In the genomic region with DNA sequence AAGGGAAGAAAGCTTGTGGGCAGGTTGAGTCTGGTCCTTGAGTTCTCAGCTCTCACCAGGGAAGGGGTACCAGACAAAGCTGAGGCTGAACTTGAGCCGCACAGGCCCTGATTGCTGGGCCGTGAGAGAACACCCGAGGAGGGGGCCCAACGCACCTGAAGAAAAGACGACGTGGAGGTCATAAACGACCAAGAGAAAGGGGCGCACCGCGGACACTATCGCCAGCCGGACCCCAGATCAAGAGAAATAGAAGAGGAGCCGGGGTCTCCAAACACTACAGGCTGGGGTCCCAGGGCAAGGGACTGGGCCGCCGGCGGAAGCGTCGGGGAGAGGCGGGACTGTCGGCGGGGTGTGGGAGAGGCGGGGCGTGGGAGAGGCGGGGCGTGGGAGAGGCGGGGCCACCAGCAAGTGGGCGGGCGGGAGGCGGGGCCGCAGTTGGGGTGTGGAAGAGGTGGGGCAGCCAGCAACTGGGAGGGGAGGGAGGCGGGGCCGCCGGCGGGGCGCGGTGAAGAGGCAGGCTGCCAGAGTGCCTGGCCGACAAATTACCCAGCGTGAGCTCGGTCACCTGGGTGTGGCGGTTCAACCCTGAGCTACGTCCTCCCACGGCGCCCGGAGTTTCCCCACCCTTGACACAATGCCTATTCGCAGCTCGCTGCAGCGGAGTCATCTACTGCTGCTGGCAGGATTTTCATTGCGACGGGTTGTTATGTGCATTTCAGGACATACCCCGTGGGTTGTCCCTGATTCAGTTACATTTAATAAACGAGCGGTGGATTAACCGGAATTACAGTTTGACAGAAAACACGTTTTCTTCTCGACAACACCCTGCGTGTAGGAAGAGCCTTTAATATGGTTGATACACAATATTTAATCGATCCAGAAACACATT, we compare ENCODE assay signal across 1 cellular context.
A peak's percentile ranks its signal among the peaks of the same experiment; 100 is the strongest.
TF ChIP-seq lines count a peak whose summit lies in the region.

No MANE protein-coding gene starts in this region.

TF ChIP-seq in GM12878, 131 proteins besides CTCF, POLR2A, EP300 and RAD21 (continued from another document and continues in another):
- TF ChIP-seq FOS (IDR thresholded peaks at IDR 0.05; ENCODE audit: borderline replicate concordance, extremely low read depth, insufficient read length) = no peak
- TF ChIP-seq YBX1 (IDR thresholded peaks at IDR 0.05) = no peak
- TF ChIP-seq, protein P1, sequence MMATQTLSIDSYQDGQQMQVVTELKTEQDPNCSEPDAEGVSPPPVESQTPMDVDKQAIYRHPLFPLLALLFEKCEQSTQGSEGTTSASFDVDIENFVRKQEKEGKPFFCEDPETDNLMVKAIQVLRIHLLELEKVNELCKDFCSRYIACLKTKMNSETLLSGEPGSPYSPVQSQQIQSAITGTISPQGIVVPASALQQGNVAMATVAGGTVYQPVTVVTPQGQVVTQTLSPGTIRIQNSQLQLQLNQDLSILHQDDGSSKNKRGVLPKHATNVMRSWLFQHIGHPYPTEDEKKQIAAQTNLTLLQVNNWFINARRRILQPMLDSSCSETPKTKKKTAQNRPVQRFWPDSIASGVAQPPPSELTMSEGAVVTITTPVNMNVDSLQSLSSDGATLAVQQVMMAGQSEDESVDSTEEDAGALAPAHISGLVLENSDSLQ (IDR thresholded peaks at IDR 0.05) = peak; percentile 35; the same call in 1 of the 2 replicates
- TF ChIP-seq ZZZ3 (IDR thresholded peaks at IDR 0.05; ENCODE audit: control insufficient read depth, insufficient read length, low read depth) = no peak
- TF ChIP-seq MYB (IDR thresholded peaks at IDR 0.05; ENCODE audit: borderline replicate concordance, low read depth, low read length) = no peak
- TF ChIP-seq SUZ12 (IDR thresholded peaks at IDR 0.05; ENCODE audit: unreplicated experiment) = no peak
- TF ChIP-seq, protein P2, sequence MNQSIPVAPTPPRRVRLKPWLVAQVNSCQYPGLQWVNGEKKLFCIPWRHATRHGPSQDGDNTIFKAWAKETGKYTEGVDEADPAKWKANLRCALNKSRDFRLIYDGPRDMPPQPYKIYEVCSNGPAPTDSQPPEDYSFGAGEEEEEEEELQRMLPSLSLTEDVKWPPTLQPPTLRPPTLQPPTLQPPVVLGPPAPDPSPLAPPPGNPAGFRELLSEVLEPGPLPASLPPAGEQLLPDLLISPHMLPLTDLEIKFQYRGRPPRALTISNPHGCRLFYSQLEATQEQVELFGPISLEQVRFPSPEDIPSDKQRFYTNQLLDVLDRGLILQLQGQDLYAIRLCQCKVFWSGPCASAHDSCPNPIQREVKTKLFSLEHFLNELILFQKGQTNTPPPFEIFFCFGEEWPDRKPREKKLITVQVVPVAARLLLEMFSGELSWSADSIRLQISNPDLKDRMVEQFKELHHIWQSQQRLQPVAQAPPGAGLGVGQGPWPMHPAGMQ (IDR thresholded peaks at IDR 0.05; ENCODE audit: borderline replicate concordance) = no peak
- TF ChIP-seq, protein P3, sequence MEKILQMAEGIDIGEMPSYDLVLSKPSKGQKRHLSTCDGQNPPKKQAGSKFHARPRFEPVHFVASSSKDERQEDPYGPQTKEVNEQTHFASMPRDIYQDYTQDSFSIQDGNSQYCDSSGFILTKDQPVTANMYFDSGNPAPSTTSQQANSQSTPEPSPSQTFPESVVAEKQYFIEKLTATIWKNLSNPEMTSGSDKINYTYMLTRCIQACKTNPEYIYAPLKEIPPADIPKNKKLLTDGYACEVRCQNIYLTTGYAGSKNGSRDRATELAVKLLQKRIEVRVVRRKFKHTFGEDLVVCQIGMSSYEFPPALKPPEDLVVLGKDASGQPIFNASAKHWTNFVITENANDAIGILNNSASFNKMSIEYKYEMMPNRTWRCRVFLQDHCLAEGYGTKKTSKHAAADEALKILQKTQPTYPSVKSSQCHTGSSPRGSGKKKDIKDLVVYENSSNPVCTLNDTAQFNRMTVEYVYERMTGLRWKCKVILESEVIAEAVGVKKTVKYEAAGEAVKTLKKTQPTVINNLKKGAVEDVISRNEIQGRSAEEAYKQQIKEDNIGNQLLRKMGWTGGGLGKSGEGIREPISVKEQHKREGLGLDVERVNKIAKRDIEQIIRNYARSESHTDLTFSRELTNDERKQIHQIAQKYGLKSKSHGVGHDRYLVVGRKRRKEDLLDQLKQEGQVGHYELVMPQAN (conservative IDR thresholded peaks at IDR 0.05) = peak; percentile 71
- no peak for TF ChIP-seq MYC (IDR thresholded peaks at IDR 0.05; ENCODE audit: insufficient read depth, insufficient read length, insufficient replicate concordance, low read length, severe bottlenecking)
- TF ChIP-seq WRNIP1 (IDR thresholded peaks at IDR 0.05; ENCODE audit: borderline replicate concordance, low read depth, low read length) = no peak
- peak; percentile 38 to 45; a peak in 1 of 4 replicates for TF ChIP-seq IKZF2 (IDR thresholded peaks at IDR 0.05)
- peak; percentile 86 for TF ChIP-seq SMAD1 (IDR thresholded peaks at IDR 0.05; ENCODE audit: low read depth, partially characterized antibody)
- no peak for TF ChIP-seq ETV6 (conservative IDR thresholded peaks at IDR 0.05 in 1 of 2, IDR thresholded peaks at IDR 0.05 in 1 of 2; ENCODE audit: borderline replicate concordance in 1 of 2, low read depth in 1 of 2)
- TF ChIP-seq MEF2A (IDR thresholded peaks at IDR 0.05; ENCODE audit: insufficient read depth, low read depth, low read length) = no peak
- TF ChIP-seq, protein P4, sequence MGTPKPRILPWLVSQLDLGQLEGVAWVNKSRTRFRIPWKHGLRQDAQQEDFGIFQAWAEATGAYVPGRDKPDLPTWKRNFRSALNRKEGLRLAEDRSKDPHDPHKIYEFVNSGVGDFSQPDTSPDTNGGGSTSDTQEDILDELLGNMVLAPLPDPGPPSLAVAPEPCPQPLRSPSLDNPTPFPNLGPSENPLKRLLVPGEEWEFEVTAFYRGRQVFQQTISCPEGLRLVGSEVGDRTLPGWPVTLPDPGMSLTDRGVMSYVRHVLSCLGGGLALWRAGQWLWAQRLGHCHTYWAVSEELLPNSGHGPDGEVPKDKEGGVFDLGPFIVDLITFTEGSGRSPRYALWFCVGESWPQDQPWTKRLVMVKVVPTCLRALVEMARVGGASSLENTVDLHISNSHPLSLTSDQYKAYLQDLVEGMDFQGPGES (IDR thresholded peaks at IDR 0.05) = no peak
- no peak for TF ChIP-seq ZSCAN29 (IDR thresholded peaks at IDR 0.05)
- TF ChIP-seq RAD51 (IDR thresholded peaks at IDR 0.05) = peak; percentile 57; the same call in 1 of the 2 replicates
- no peak for TF ChIP-seq RCOR1 (conservative IDR thresholded peaks at IDR 0.05; ENCODE audit: low read depth, low read length)
- no peak for TF ChIP-seq ZNF622 (IDR thresholded peaks at IDR 0.05)
- no peak for TF ChIP-seq HDAC2 (IDR thresholded peaks at IDR 0.05)
- TF ChIP-seq, protein P5, sequence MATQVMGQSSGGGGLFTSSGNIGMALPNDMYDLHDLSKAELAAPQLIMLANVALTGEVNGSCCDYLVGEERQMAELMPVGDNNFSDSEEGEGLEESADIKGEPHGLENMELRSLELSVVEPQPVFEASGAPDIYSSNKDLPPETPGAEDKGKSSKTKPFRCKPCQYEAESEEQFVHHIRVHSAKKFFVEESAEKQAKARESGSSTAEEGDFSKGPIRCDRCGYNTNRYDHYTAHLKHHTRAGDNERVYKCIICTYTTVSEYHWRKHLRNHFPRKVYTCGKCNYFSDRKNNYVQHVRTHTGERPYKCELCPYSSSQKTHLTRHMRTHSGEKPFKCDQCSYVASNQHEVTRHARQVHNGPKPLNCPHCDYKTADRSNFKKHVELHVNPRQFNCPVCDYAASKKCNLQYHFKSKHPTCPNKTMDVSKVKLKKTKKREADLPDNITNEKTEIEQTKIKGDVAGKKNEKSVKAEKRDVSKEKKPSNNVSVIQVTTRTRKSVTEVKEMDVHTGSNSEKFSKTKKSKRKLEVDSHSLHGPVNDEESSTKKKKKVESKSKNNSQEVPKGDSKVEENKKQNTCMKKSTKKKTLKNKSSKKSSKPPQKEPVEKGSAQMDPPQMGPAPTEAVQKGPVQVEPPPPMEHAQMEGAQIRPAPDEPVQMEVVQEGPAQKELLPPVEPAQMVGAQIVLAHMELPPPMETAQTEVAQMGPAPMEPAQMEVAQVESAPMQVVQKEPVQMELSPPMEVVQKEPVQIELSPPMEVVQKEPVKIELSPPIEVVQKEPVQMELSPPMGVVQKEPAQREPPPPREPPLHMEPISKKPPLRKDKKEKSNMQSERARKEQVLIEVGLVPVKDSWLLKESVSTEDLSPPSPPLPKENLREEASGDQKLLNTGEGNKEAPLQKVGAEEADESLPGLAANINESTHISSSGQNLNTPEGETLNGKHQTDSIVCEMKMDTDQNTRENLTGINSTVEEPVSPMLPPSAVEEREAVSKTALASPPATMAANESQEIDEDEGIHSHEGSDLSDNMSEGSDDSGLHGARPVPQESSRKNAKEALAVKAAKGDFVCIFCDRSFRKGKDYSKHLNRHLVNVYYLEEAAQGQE (IDR thresholded peaks at IDR 0.05; ENCODE audit: low read depth, low read length) = 0 out of 2 replicates have a peak, but pooled peaks have one; percentile 30
- TF ChIP-seq, protein P6, sequence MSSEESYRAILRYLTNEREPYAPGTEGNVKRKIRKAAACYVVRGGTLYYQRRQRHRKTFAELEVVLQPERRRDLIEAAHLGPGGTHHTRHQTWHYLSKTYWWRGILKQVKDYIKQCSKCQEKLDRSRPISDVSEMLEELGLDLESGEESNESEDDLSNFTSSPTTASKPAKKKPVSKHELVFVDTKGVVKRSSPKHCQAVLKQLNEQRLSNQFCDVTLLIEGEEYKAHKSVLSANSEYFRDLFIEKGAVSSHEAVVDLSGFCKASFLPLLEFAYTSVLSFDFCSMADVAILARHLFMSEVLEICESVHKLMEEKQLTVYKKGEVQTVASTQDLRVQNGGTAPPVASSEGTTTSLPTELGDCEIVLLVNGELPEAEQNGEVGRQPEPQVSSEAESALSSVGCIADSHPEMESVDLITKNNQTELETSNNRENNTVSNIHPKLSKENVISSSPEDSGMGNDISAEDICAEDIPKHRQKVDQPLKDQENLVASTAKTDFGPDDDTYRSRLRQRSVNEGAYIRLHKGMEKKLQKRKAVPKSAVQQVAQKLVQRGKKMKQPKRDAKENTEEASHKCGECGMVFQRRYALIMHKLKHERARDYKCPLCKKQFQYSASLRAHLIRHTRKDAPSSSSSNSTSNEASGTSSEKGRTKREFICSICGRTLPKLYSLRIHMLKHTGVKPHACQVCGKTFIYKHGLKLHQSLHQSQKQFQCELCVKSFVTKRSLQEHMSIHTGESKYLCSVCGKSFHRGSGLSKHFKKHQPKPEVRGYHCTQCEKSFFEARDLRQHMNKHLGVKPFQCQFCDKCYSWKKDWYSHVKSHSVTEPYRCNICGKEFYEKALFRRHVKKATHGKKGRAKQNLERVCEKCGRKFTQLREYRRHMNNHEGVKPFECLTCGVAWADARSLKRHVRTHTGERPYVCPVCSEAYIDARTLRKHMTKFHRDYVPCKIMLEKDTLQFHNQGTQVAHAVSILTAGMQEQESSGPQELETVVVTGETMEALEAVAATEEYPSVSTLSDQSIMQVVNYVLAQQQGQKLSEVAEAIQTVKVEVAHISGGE (CRISPR knock-in tag; IDR thresholded peaks at IDR 0.05) = no peak
- TF ChIP-seq, protein P7, sequence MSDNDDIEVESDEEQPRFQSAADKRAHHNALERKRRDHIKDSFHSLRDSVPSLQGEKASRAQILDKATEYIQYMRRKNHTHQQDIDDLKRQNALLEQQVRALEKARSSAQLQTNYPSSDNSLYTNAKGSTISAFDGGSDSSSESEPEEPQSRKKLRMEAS (IDR thresholded peaks at IDR 0.05; ENCODE audit: low read depth, low read length) = peak; percentile 35; the same call in 1 of the 2 replicates
- TF ChIP-seq POLR2AphosphoS2 (IDR thresholded peaks at IDR 0.05; ENCODE audit: low read depth, low read length) = peak; percentile 80; the same call in 1 of the 2 replicates
- TF ChIP-seq JUNB (IDR thresholded peaks at IDR 0.05) = no peak
- no peak for TF ChIP-seq ATF7 (IDR thresholded peaks at IDR 0.05; ENCODE audit: low read depth)
- TF ChIP-seq NFXL1 (IDR thresholded peaks at IDR 0.05; ENCODE audit: borderline replicate concordance) = no peak
- TF ChIP-seq, protein P8, sequence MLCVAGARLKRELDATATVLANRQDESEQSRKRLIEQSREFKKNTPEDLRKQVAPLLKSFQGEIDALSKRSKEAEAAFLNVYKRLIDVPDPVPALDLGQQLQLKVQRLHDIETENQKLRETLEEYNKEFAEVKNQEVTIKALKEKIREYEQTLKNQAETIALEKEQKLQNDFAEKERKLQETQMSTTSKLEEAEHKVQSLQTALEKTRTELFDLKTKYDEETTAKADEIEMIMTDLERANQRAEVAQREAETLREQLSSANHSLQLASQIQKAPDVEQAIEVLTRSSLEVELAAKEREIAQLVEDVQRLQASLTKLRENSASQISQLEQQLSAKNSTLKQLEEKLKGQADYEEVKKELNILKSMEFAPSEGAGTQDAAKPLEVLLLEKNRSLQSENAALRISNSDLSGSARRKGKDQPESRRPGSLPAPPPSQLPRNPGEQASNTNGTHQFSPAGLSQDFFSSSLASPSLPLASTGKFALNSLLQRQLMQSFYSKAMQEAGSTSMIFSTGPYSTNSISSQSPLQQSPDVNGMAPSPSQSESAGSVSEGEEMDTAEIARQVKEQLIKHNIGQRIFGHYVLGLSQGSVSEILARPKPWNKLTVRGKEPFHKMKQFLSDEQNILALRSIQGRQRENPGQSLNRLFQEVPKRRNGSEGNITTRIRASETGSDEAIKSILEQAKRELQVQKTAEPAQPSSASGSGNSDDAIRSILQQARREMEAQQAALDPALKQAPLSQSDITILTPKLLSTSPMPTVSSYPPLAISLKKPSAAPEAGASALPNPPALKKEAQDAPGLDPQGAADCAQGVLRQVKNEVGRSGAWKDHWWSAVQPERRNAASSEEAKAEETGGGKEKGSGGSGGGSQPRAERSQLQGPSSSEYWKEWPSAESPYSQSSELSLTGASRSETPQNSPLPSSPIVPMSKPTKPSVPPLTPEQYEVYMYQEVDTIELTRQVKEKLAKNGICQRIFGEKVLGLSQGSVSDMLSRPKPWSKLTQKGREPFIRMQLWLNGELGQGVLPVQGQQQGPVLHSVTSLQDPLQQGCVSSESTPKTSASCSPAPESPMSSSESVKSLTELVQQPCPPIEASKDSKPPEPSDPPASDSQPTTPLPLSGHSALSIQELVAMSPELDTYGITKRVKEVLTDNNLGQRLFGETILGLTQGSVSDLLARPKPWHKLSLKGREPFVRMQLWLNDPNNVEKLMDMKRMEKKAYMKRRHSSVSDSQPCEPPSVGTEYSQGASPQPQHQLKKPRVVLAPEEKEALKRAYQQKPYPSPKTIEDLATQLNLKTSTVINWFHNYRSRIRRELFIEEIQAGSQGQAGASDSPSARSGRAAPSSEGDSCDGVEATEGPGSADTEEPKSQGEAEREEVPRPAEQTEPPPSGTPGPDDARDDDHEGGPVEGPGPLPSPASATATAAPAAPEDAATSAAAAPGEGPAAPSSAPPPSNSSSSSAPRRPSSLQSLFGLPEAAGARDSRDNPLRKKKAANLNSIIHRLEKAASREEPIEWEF (IDR thresholded peaks at IDR 0.05; ENCODE audit: insufficient replicate concordance, low read depth, low read length) = peak; percentile 29
- no peak for TF ChIP-seq NR2C2 (IDR thresholded peaks at IDR 0.05; ENCODE audit: borderline replicate concordance, control insufficient read depth, insufficient read length, low read depth)
- TF ChIP-seq, protein P9, sequence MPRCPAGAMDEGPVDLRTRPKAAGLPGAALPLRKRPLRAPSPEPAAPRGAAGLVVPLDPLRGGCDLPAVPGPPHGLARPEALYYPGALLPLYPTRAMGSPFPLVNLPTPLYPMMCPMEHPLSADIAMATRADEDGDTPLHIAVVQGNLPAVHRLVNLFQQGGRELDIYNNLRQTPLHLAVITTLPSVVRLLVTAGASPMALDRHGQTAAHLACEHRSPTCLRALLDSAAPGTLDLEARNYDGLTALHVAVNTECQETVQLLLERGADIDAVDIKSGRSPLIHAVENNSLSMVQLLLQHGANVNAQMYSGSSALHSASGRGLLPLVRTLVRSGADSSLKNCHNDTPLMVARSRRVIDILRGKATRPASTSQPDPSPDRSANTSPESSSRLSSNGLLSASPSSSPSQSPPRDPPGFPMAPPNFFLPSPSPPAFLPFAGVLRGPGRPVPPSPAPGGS (IDR thresholded peaks at IDR 0.05; ENCODE audit: borderline replicate concordance, insufficient read depth, low read depth, low read length, poor library complexity, severe bottlenecking) = peak; percentile 44
- peak; percentile 70 for TF ChIP-seq RUNX3 (IDR thresholded peaks at IDR 0.05; ENCODE audit: low read length)
- 0 out of 2 replicates have a peak, but pooled peaks have one; percentile 55 for TF ChIP-seq STAT1 (conservative IDR thresholded peaks at IDR 0.05)
